In the genomic region with DNA sequence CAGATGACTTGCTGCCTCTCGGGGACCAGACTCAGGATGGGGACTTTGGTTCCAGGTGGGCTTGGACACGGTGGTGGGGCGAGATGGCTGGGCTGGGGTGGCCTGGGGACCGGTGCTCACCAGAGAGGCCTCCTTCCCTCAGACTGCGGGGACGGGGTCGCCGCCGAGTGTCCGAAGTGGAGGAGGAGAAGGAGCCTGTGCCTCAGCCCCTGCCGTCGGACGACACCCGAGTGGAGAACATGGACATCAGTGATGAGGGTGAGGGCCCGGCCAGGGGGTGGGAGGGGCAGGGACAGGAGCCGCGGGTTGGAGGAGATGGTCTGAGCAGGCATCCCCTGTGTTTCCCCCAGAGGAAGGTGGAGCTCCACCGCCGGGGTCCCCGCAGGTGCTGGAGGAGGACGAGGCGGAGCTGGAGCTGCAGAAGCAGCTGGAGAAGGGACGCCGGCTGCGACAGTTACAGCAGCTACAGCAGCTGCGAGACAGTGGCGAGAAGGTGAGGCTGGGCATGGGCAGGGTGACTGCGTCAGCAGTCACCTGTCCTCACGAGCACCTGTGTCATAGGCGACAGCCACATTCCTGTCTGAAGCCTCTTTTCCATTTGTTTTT, we compare ENCODE assay signal across 30 cellular contexts. TPM values are rescaled to one million over a fixed set of nuclear protein-coding genes. Genes with fewer than 3 reads are reported as not detected.
"Had no signal": no experiment of that assay in that cellular context is flagged by ENCODE, and none has a peak within 500 bp of the region (broad histone marks: within the 10 kb centered on the region; RNA-seq: fewer than 3 reads in every experiment).

No MANE protein-coding gene starts in this region.

- H3K36me3 ChIP-seq: neural progenitor cell had no signal

- DNase-seq: effector memory CD8-positive, alpha-beta T cell; erythroblast; esophagus squamous epithelium; foreskin melanocyte; glutamatergic neuron; heart right ventricle; hippocampal formation; immature natural killer cell; mesenchymal stem cell; mucosa of descending colon; naive B cell; spleen; stimulated activated CD4-positive, alpha-beta T cell treated with anti-CD3 and anti-CD28 coated beads, Interleukin-4, amount 100 ng/mL, for 4 hours; stimulated activated naive B cell treated with anti-CD40 and anti-IgM and Interleukin-4, amounts not matched to agents 10 μg/mL and 1 μg/mL and 100 μg/mL, for 72 hours had no signal

- H3K4me2 ChIP-seq: neural progenitor cell had no signal

- FAIRE-seq: endometrium, keratinocyte, urothelium cell line had no signal

- H3K9ac ChIP-seq: neural progenitor cell had no signal

- H3K9me3 ChIP-seq: esophagus squamous epithelium, heart right ventricle, mucosa of descending colon, prostate gland, right atrium auricular region, spleen, thoracic aorta, tibial nerve, upper lobe of left lung had no signal

- H3K27me3 ChIP-seq: esophagus squamous epithelium, heart right ventricle, neural progenitor cell, right atrium auricular region, spleen, tibial nerve, upper lobe of left lung had no signal

- H2AFZ ChIP-seq: neural progenitor cell had no signal

- H3K4me3 ChIP-seq: coronary artery, esophagus squamous epithelium, heart right ventricle, mucosa of descending colon, neural progenitor cell, prostate gland, right atrium auricular region, skin epidermis, spleen, thoracic aorta, tibial nerve, upper lobe of left lung had no signal

- ATAC-seq: effector memory CD8-positive, alpha-beta T cell; heart right ventricle; mucosa of descending colon; stimulated activated naive B cell treated with anti-CD40 and anti-IgM and Interleukin-4, amounts not matched to agents 10 μg/mL and 1 μg/mL and 100 μg/mL, for 72 hours had no signal

- H3K27ac ChIP-seq: coronary artery, esophagus squamous epithelium, heart right ventricle, neural progenitor cell, prostate gland, right atrium auricular region, skin epidermis, thoracic aorta, tibial nerve had no signal

RNA-seq across cellular contexts. Expression of a gene that starts 22.2 kb away (rescaled TPM):
- total RNA-seq: dermis microvascular lymphatic vessel endothelial cell, esophagus squamous epithelium, heart right ventricle, liver, lung microvascular endothelial cell, mesothelial cell of epicardium, osteocyte, right atrium auricular region, thoracic aorta, tibial nerve had no signal
- polyA plus RNA-seq: immature natural killer cell, keratinocyte had no signal

RNA-seq across cellular contexts. Expression of a gene that starts 44.4 kb away (rescaled TPM):
- total RNA-seq: liver, mucosa of descending colon, osteocyte, spleen had no signal
- polyA plus RNA-seq: immature natural killer cell, liver had no signal
